1 cellular context compared by ENCODE assay signal in genomic region chr17:28344435-28344901, GRCh38.
A peak's percentile ranks its signal among the peaks of the same experiment; 100 is the strongest.
TF ChIP-seq lines count a peak whose summit lies in the region.

No MANE protein-coding gene starts in this region.

TF ChIP-seq in HepG2, 621 proteins besides CTCF, POLR2A, EP300 and RAD21:
- peak; percentile 59; the same call in 1 of the 2 replicates for TF ChIP-seq RBFOX2 (IDR thresholded peaks at IDR 0.05; ENCODE audit: low read depth, low read length)
- no peak for TF ChIP-seq ZUFSP (CRISPR knock-in tag; IDR thresholded peaks at IDR 0.05; ENCODE audit: borderline replicate concordance)
- no peak for TF ChIP-seq POGK (CRISPR knock-in tag; conservative IDR thresholded peaks at IDR 0.05)
- no peak for TF ChIP-seq ZNF574 (CRISPR knock-in tag; IDR thresholded peaks at IDR 0.05)
- no peak for TF ChIP-seq ZNF546 (CRISPR knock-in tag; conservative IDR thresholded peaks at IDR 0.05)
- no peak for TF ChIP-seq ZNF138 (CRISPR knock-in tag; IDR thresholded peaks at IDR 0.05; ENCODE audit: low read depth)
- TF ChIP-seq THAP9 (CRISPR knock-in tag; IDR thresholded peaks at IDR 0.05; ENCODE audit: borderline replicate concordance): no peak
- TF ChIP-seq KAT7 (CRISPR knock-in tag; IDR thresholded peaks at IDR 0.05; ENCODE audit: borderline replicate concordance): no peak
- TF ChIP-seq CREBL2 (CRISPR knock-in tag; IDR thresholded peaks at IDR 0.05; ENCODE audit: borderline replicate concordance): no peak
- no peak for TF ChIP-seq NRL (CRISPR knock-in tag; IDR thresholded peaks at IDR 0.05; ENCODE audit: borderline replicate concordance)
- TF ChIP-seq ZNF839 (CRISPR knock-in tag; IDR thresholded peaks at IDR 0.05; ENCODE audit: borderline replicate concordance): no peak
- TF ChIP-seq AGO2 (optimal IDR thresholded peaks at IDR 0.05; ENCODE audit: low read depth, low read length): peak; percentile 91
- no peak for TF ChIP-seq ZNF704 (CRISPR knock-in tag; IDR thresholded peaks at IDR 0.05; ENCODE audit: borderline replicate concordance)
